Comparison of ENCODE assay signal across 1 cellular context in genomic region chr20:1895674-1896496, GRCh38.
TF ChIP-seq lines count a peak whose summit lies in the region.

No MANE protein-coding gene starts in this region.

TF ChIP-seq in K562, 482 proteins besides CTCF, POLR2A, EP300 and RAD21:
- peak; percentile 21 for TF ChIP-seq RBM25 (IDR thresholded peaks at IDR 0.05; ENCODE audit: low read depth, low read length, severe bottlenecking)
- no peak for TF ChIP-seq MAFK (IDR thresholded peaks at IDR 0.05; ENCODE audit: low read length)
- TF ChIP-seq ZFX (CRISPR knock-in tag; IDR thresholded peaks at IDR 0.05): peak; percentile 33; the same call in 1 of the 2 replicates
- no peak for TF ChIP-seq SRSF3 (IDR thresholded peaks at IDR 0.05; ENCODE audit: insufficient read depth, low read length)
- TF ChIP-seq FOXJ3 (CRISPR knock-in tag; IDR thresholded peaks at IDR 0.05): no peak
- TF ChIP-seq ZFP36 (IDR thresholded peaks at IDR 0.05; ENCODE audit: low read depth, low read length, partially characterized antibody): peak; percentile 40
- TF ChIP-seq ZNF224 (CRISPR knock-in tag; IDR thresholded peaks at IDR 0.05): no peak
